ENCODE assay signal across 8 cellular contexts in genomic region chr6:7267521-7268091, GRCh38. TPM values are rescaled to one million over a fixed set of nuclear protein-coding genes. Genes with fewer than 3 reads are reported as not detected.
A peak's percentile ranks its signal among the peaks of the same experiment; 100 is the strongest.
DNase-seq lines count a peak whose midpoint lies in the region; ATAC-seq and TF ChIP-seq lines count a peak whose summit lies in the region.

No MANE protein-coding gene starts in this region.

- no peak overlapping the region for H3K27ac ChIP-seq in DND-41 (ENCODE audit: low read length)
- peak overlapping the region; percentile 68 for H3K27ac ChIP-seq in epithelial cell of prostate

- H3K4me3 Mint-ChIP-seq in osteocyte (ENCODE audit: unreplicated experiment) = no peak overlapping the region

- H3K36me3 ChIP-seq in DND-41 (ENCODE audit: insufficient read depth, low read length) = no peaks in the 10 kb centered on the region

- no peak overlapping the region for H2AFZ ChIP-seq in DND-41 (ENCODE audit: low read depth, low read length)

- ATAC-seq in DND-41 (ENCODE audit: insufficient read depth, low read depth) (0 out of 3 replicates have a peak, but pooled peaks have one; percentile 33), HG02642 (IDR thresholded peaks at IDR 0.05; ENCODE audit: poor library complexity, unreplicated experiment) (no peak)

- no peaks in the 10 kb centered on the region for H3K9me3 ChIP-seq in DND-41 (ENCODE audit: insufficient read depth, low read length, severe bottlenecking)

- H3K9me3 Mint-ChIP-seq in osteocyte (ENCODE audit: unreplicated experiment) = no peaks in the 10 kb centered on the region

- H3K27ac Mint-ChIP-seq in osteocyte (ENCODE audit: unreplicated experiment) = peak overlapping the region; percentile 58

- peaks cover 22% of the 10 kb centered on the region for H3K4me1 Mint-ChIP-seq in osteocyte (ENCODE audit: unreplicated experiment)

- H3K27me3 ChIP-seq in DND-41 (ENCODE audit: insufficient read depth, low read length, poor library complexity) = no peaks in the 10 kb centered on the region

- H3K9ac ChIP-seq in DND-41 (ENCODE audit: low read depth, low read length) = no peak overlapping the region

- TF ChIP-seq CTCF in DND-41 (IDR thresholded peaks at IDR 0.05; ENCODE audit: borderline replicate concordance, extremely low read depth, low read length, poor library complexity, severe bottlenecking) = no peak
- TF ChIP-seq CTCF in osteocyte (IDR thresholded peaks at IDR 0.05) = no peak

- no peaks in the 10 kb centered on the region for H3K79me2 ChIP-seq in DND-41 (ENCODE audit: insufficient read depth, low read length)

- in situ Hi-C loops in KBM-7 (cut with MboI; ENCODE audit: low pct_unique_long_range_greater_than_20kb, low sequenced_read_pairs) = loop anchor here (25.0 kb wide), 1 partner anchor 345 kb away; no protein-coding TSS in a partner anchor

- H3K4me3 ChIP-seq in DND-41 (ENCODE audit: low read depth in 1 of 2, low read length in 2 of 2) = no peak overlapping the region

- H3K36me3 Mint-ChIP-seq in osteocyte (ENCODE audit: unreplicated experiment) = no peaks in the 10 kb centered on the region

- H3K27me3 Mint-ChIP-seq in osteocyte (ENCODE audit: unreplicated experiment) = no peaks in the 10 kb centered on the region

- H3K4me1 ChIP-seq in DND-41 (ENCODE audit: insufficient read depth, low read length) = no peaks in the 10 kb centered on the region

- H4K20me1 ChIP-seq in DND-41 (ENCODE audit: insufficient read depth, low read length) = no peaks in the 10 kb centered on the region

- H3K4me2 ChIP-seq in DND-41 (ENCODE audit: insufficient read depth, low read length) = no peak overlapping the region

- DNase-seq in DND-41 = no peak
- DNase-seq in NCI-H226 = peak; percentile 92
- peak; percentile 98 for DNase-seq in epithelial cell of prostate (ENCODE audit: low read depth, low spot score)
- peak; percentile 92 for DNase-seq in osteocyte (ENCODE audit: extremely low spot score, unreplicated experiment)
- DNase-seq in KBM-7 = no peak
- DNase-seq in T-helper 2 cell = no peak
- DNase-seq in NCI-H82 (lab: John Stamatoyannopoulos, UW) = no peak

RNA-seq across cellular contexts. Expression of gene SSR1, which starts 45.4 kb away (rescaled TPM):
- 183 and 204 TPM in 2 replicates for total RNA-seq in osteocyte

Comparison
In these comparisons a context has a peak if more than half of its experiments do, and no peak if none do; other contexts are left out.
1. DNase-seq: peak in NCI-H226 (single experiment), epithelial cell of prostate (single experiment) and osteocyte (single experiment); none in DND-41 (single experiment), KBM-7 (single experiment), T-helper 2 cell (0 of 5) and NCI-H82 (single experiment).